In genomic region chr17:9899280-9900018, GRCh38 we compare ENCODE assay signal across 1 cellular context.
TF ChIP-seq lines count a peak whose summit lies in the region.

No MANE protein-coding gene starts in this region.

TF ChIP-seq in GM23338, 12 proteins besides CTCF, POLR2A, EP300 and RAD21:
- TF ChIP-seq POLR2AphosphoS5 (IDR thresholded peaks at IDR 0.05; ENCODE audit: low read depth) (no peak), EZH2 (IDR thresholded peaks at IDR 0.05; ENCODE audit: low read depth, unreplicated experiment) (no peak), ZNF114 (CRISPR knock-in tag; IDR thresholded peaks at IDR 0.05) (no peak), ZNF331 (CRISPR knock-in tag; IDR thresholded peaks at IDR 0.05; ENCODE audit: low read depth) (no peak), CREB1 (CRISPR knock-in tag; IDR thresholded peaks at IDR 0.05; ENCODE audit: low read depth) (no peak), STAT1 (IDR thresholded peaks at IDR 0.05; ENCODE audit: unreplicated experiment) (no peak), NANOG (IDR thresholded peaks at IDR 0.05; ENCODE audit: borderline replicate concordance) (no peak), REST (IDR thresholded peaks at IDR 0.05; ENCODE audit: unreplicated experiment) (no peak), ZNF462 (CRISPR knock-in tag; IDR thresholded peaks at IDR 0.05) (no peak), ETS1 (IDR thresholded peaks at IDR 0.05) (no peak), JUNB (IDR thresholded peaks at IDR 0.05; ENCODE audit: unreplicated experiment) (no peak), EZH2phosphoT487 (IDR thresholded peaks at IDR 0.05; ENCODE audit: unreplicated experiment) (no peak)
